In the genomic region with DNA sequence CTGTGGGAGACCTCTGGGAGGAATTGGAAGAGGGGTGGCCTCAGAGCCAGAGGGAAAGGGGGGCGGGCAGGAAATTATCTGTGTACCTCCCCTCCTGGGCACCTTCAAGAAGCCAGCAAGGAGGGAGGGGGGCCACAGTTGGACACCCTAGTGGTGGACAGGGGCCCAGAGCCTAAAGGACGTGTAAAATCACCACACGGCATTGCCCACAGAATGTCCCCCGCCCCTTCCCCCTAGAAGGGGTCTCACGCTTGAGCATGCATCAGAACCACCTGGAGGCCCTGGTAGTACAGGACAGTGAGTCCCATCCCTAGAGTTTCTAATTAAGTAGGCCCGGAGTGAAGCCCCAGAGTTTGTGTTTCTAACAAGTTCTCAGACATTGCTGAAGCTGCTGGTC, we compare ENCODE assay signal across 12 cellular contexts. TPM values are rescaled to one million over a fixed set of nuclear protein-coding genes. Genes with fewer than 3 reads are reported as not detected.
DNase-seq lines count a peak whose midpoint lies in the region; ATAC-seq and TF ChIP-seq lines count a peak whose summit lies in the region.
"Had no signal": no experiment of that assay in that cellular context is flagged by ENCODE, and none has a peak within 500 bp of the region (broad histone marks: within the 10 kb centered on the region; RNA-seq: fewer than 3 reads in every experiment).

No MANE protein-coding gene starts in this region.

- H3K4me1 ChIP-seq in cardiac muscle cell (ENCODE audit: low read depth) (peaks cover 19% of the 10 kb centered on the region), right atrium auricular region (peaks cover 0 to 46% of the 10 kb centered on the region in 2 donors), psoas muscle (peaks cover 27% of the 10 kb centered on the region), vagina (peaks cover 44% of the 10 kb centered on the region)

- TF ChIP-seq CTCF in cardiac muscle cell (IDR thresholded peaks at IDR 0.05; ENCODE audit: low read depth, low read length) (no peak), right atrium auricular region (IDR thresholded peaks at IDR 0.05) (no peak), psoas muscle (IDR thresholded peaks at IDR 0.05) (no peak), vagina (IDR thresholded peaks at IDR 0.05) (no peak), HFFc6 (IDR thresholded peaks at IDR 0.05) (no peak)

- peaks cover 1% of the 10 kb centered on the region; the same call in 1 of the 2 replicates for H3K27me3 Mint-ChIP-seq in HFFc6 (ENCODE audit: insufficient read depth)

- H3K36me3 Mint-ChIP-seq in HFFc6 (ENCODE audit: low read depth), result no peaks in the 10 kb centered on the region

- ATAC-seq in Right ventricle myocardium superior (ENCODE audit: poor library complexity) (no peak), psoas muscle (no peak), GM18498 (IDR thresholded peaks at IDR 0.05; ENCODE audit: unreplicated experiment) (no peak), HG03442 (IDR thresholded peaks at IDR 0.05; ENCODE audit: unreplicated experiment) (no peak)

- H3K4me3 Mint-ChIP-seq in HFFc6, result no peak overlapping the region

- no peak overlapping the region for H3K4me3 ChIP-seq in cardiac muscle cell
- H3K4me3 ChIP-seq in right atrium auricular region, result no peak overlapping the region
- no peak overlapping the region for H3K4me3 ChIP-seq in psoas muscle
- no peak overlapping the region for H3K4me3 ChIP-seq in vagina
- H3K4me3 ChIP-seq: adrenal gland had no signal

- H3K4me1 Mint-ChIP-seq in HFFc6 (ENCODE audit: low read depth), result peaks cover 22% of the 10 kb centered on the region

- no peak for DNase-seq in cardiac muscle cell (ENCODE audit: low read depth in 1 of 2, low spot score in 1 of 2)
- no peak for DNase-seq in Right ventricle myocardium superior
- DNase-seq in right atrium auricular region (ENCODE audit: low spot score), result no peak
- no peak for DNase-seq in psoas muscle
- DNase-seq in vagina (ENCODE audit: extremely low spot score in 2 of 2), result no peak
- DNase-seq in HFFc6, result no peak
- DNase-seq: NCI-H187 treated with DMSO at 0.1 percent for 48 hours had no signal

- WGBS in psoas muscle, 3 donors, result 69 to 82% (median 79%) methylated on average over 6 of the region's 6 CpGs

- H3K36me3 ChIP-seq in cardiac muscle cell (no peaks in the 10 kb centered on the region), right atrium auricular region (no peaks in the 10 kb centered on the region), psoas muscle (ENCODE audit: insufficient read depth in 1 of 2, low read depth in 1 of 2) (peaks cover 0 to 9% of the 10 kb centered on the region in 2 donors), vagina (no peaks in the 10 kb centered on the region)
- H3K36me3 ChIP-seq: adrenal gland had no signal

- TF ChIP-seq POLR2A in vagina (IDR thresholded peaks at IDR 0.05), result no peak

- no peaks in the 10 kb centered on the region for H3K27me3 ChIP-seq in cardiac muscle cell
- H3K27me3 ChIP-seq in right atrium auricular region, result no peaks in the 10 kb centered on the region
- no peaks in the 10 kb centered on the region for H3K27me3 ChIP-seq in psoas muscle (ENCODE audit: insufficient read depth in 3 of 3, low read length in 2 of 3)
- H3K27me3 ChIP-seq in vagina, result no peaks in the 10 kb centered on the region
- H3K27me3 ChIP-seq: adrenal gland had no signal

- H3K27ac Mint-ChIP-seq in HFFc6, result no peak overlapping the region

- H3K27ac ChIP-seq in cardiac muscle cell, result peak overlapping the region; percentile 91
- peak overlapping the region; percentile 84 to 96 for H3K27ac ChIP-seq in right atrium auricular region
- peak overlapping the region; percentile 67 for H3K27ac ChIP-seq in psoas muscle
- H3K27ac ChIP-seq in vagina, result peak overlapping the region; percentile 86

- no peaks in the 10 kb centered on the region for H3K9me3 ChIP-seq in cardiac muscle cell (ENCODE audit: low read depth)
- no peaks in the 10 kb centered on the region for H3K9me3 ChIP-seq in right atrium auricular region
- no peaks in the 10 kb centered on the region for H3K9me3 ChIP-seq in psoas muscle
- no peaks in the 10 kb centered on the region for H3K9me3 ChIP-seq in vagina
- H3K9me3 ChIP-seq: adrenal gland had no signal

- intact Hi-C loops in Right ventricle myocardium superior (cut with DNase I), result loop anchor here (2.0 kb wide), 1 partner anchor 60 kb away; no protein-coding TSS in a partner anchor
- intact Hi-C loops in psoas muscle (cut with DNase I), result loop anchor here (2.0 to 5.0 kb wide), 3 partner anchors 45 to 235 kb away; no protein-coding TSS in a partner anchor
- intact Hi-C loops in vagina (cut with DNase I), result loop anchor here (5.0 to 10.0 kb wide), 2 partner anchors 60 to 118 kb away; no protein-coding TSS in a partner anchor

- H3K9me3 Mint-ChIP-seq in HFFc6, result no peaks in the 10 kb centered on the region

RNA-seq across cellular contexts. Expression of a gene that starts 8.2 kb away (rescaled TPM):
- total RNA-seq in cardiac muscle cell, result 0.24 and 0.53 TPM in 2 replicates
- 0.95 and 1.3 TPM in 2 replicates for polyA plus RNA-seq in cardiac muscle cell
- total RNA-seq in Right ventricle myocardium superior, result 0.11 TPM
- total RNA-seq in right atrium auricular region, result 1 to 10 TPM in 1 of 2 donors, under 1 TPM in 1; 0.55 to 2.1 TPM
- under 1 TPM in 2 of 4 donors, not detected in 2; 0.13 to 0.15 TPM for total RNA-seq in psoas muscle
- polyA plus RNA-seq in psoas muscle, result under 1 TPM in 2 of 3 donors, not detected in 1; 0.25 to 0.82 TPM
- 21.4 TPM for total RNA-seq in vagina
- under 1 TPM in 1 of 6 experiments, not detected in 5; 0.11 TPM for total RNA-seq in HFFc6 (2021; fragmentation: NEBNext Ultra II Directional; extraction: Animal tissue kit (Norgen Biotek cat#: 25700))
- total RNA-seq: pulmonary artery endothelial cell, SK-MEL-5 had no signal

RNA-seq across cellular contexts. Expression of a gene that starts 11.2 kb away (rescaled TPM):
- total RNA-seq in cardiac muscle cell (13.9 and 24.9 TPM in 2 replicates), Right ventricle myocardium superior (22.7 TPM), right atrium auricular region (10 to 100 TPM; 12.2 to 14.3 TPM), psoas muscle (10 to 100 TPM; 24.1 to 28.5 (median 27.4) TPM), vagina (19.2 TPM)
- polyA plus RNA-seq in cardiac muscle cell (44.3 and 60.8 TPM in 2 replicates), psoas muscle (10 to 100 TPM; 18.8 to 43.2 (median 20.9) TPM)
- total RNA-seq in HFFc6 (2021; fragmentation: NEBNext Ultra II Directional; extraction: Animal tissue kit (Norgen Biotek cat#: 25700)), result 10 to 100 TPM; 26.3 to 43.4 (median 39.0) TPM

RNA-seq across cellular contexts. Expression of a gene that starts 41.6 kb away (rescaled TPM):
- total RNA-seq in cardiac muscle cell (3.8 and 8.8 TPM in 2 replicates), Right ventricle myocardium superior (30.6 TPM), right atrium auricular region (10 to 100 TPM; 19.8 to 26.8 TPM), psoas muscle (10 to 100 TPM in 2 of 4 donors, 1 to 10 TPM in 2; 5.1 to 28.8 (median 11.7) TPM), vagina (52.3 TPM)
- polyA plus RNA-seq in cardiac muscle cell (3.3 and 5.5 TPM in 2 replicates), psoas muscle (10 to 100 TPM; 11.7 to 29.9 (median 15.0) TPM)
- total RNA-seq in HFFc6 (2021; fragmentation: NEBNext Ultra II Directional; extraction: Animal tissue kit (Norgen Biotek cat#: 25700)), result 1 to 10 TPM; 2.0 to 4.1 (median 3.1) TPM

RNA-seq across cellular contexts. Expression of a gene that starts 56.0 kb away (rescaled TPM):
- 23.3 and 26.2 TPM in 2 replicates for total RNA-seq in cardiac muscle cell
- polyA plus RNA-seq in cardiac muscle cell, result 28.9 and 29.2 TPM in 2 replicates
- 26.8 TPM for total RNA-seq in Right ventricle myocardium superior
- total RNA-seq in right atrium auricular region, result 10 to 100 TPM; 48.9 to 52.0 TPM
- 10 to 100 TPM; 21.8 to 28.7 (median 27.3) TPM for total RNA-seq in psoas muscle
- 10 to 100 TPM; 12.7 to 23.5 (median 19.6) TPM for polyA plus RNA-seq in psoas muscle
- 20.9 TPM for total RNA-seq in vagina
- total RNA-seq in HFFc6 (2021; fragmentation: NEBNext Ultra II Directional; extraction: Animal tissue kit (Norgen Biotek cat#: 25700)), result 10 to 100 TPM; 18.8 to 24.5 (median 21.0) TPM
